Comparison of ENCODE assay signal across 17 cellular contexts in genomic region chr7:95996174-95996573, GRCh38.
"Had no signal": no experiment of that assay in that cellular context is flagged by ENCODE, and none has a peak within 500 bp of the region (broad histone marks: within the 10 kb centered on the region; RNA-seq: fewer than 3 reads in every experiment).

No MANE protein-coding gene starts in this region.

- H3K9me3 Mint-ChIP-seq: activated naive CD8-positive, alpha-beta T cell treated with anti-CD3 and anti-CD28 coated beads, Interleukin-2, amount 50 U/mL, for 24 hours; activated T-helper 17 cell treated with anti-CD3 and anti-CD28 coated beads, Interleukin-2, amount 50 U/mL, for 72 hours; dendritic cell treated with granulocyte-macrophage colony-stimulating factor and Interleukin-4, amounts not matched to agents 40 ng/mL and 50 ng/mL, for 4 days; stimulated activated naive CD8-positive, alpha-beta T cell treated with anti-CD3 and anti-CD28 coated beads, Interleukin-15, Interleukin-2, amounts not matched to agents 100 ng/mL and 50 ng/mL, for 24 hours had no signal

- H3K36me3 ChIP-seq: breast epithelium, prostate gland, upper lobe of left lung had no signal

- ATAC-seq: activated naive CD8-positive, alpha-beta T cell treated with anti-CD3 and anti-CD28 coated beads, Interleukin-2, amount 50 U/mL, for 24 hours; activated T-helper 17 cell treated with anti-CD3 and anti-CD28 coated beads, Interleukin-2, amount 50 U/mL, for 72 hours; effector memory CD8-positive, alpha-beta T cell; right cardiac atrium had no signal

- H3K27ac Mint-ChIP-seq: activated naive CD8-positive, alpha-beta T cell treated with anti-CD3 and anti-CD28 coated beads, Interleukin-2, amount 50 U/mL, for 24 hours; activated T-helper 17 cell treated with anti-CD3 and anti-CD28 coated beads, Interleukin-2, amount 50 U/mL, for 72 hours; dendritic cell treated with granulocyte-macrophage colony-stimulating factor and Interleukin-4, amounts not matched to agents 40 ng/mL and 50 ng/mL, for 4 days; effector memory CD8-positive, alpha-beta T cell; stimulated activated naive CD8-positive, alpha-beta T cell treated with anti-CD3 and anti-CD28 coated beads, Interleukin-15, Interleukin-2, amounts not matched to agents 100 ng/mL and 50 ng/mL, for 24 hours had no signal

- H3K27ac ChIP-seq: ascending aorta, prostate gland, upper lobe of left lung had no signal

- H3K9me3 ChIP-seq: ascending aorta, breast epithelium, prostate gland, upper lobe of left lung had no signal

- H3K4me2 ChIP-seq: smooth muscle cell had no signal

- H3K4me1 Mint-ChIP-seq: activated naive CD8-positive, alpha-beta T cell treated with anti-CD3 and anti-CD28 coated beads, Interleukin-2, amount 50 U/mL, for 24 hours; activated T-helper 17 cell treated with anti-CD3 and anti-CD28 coated beads, Interleukin-2, amount 50 U/mL, for 72 hours had no signal

- H3K4me1 ChIP-seq: ascending aorta, breast epithelium, prostate gland, upper lobe of left lung had no signal

- H3K27me3 ChIP-seq: ascending aorta, breast epithelium, upper lobe of left lung had no signal

- H3K4me3 Mint-ChIP-seq: activated naive CD8-positive, alpha-beta T cell treated with anti-CD3 and anti-CD28 coated beads, Interleukin-2, amount 50 U/mL, for 24 hours; activated T-helper 17 cell treated with anti-CD3 and anti-CD28 coated beads, Interleukin-2, amount 50 U/mL, for 72 hours; dendritic cell treated with granulocyte-macrophage colony-stimulating factor and Interleukin-4, amounts not matched to agents 40 ng/mL and 50 ng/mL, for 4 days; effector memory CD8-positive, alpha-beta T cell; stimulated activated naive CD8-positive, alpha-beta T cell treated with anti-CD3 and anti-CD28 coated beads, Interleukin-15, Interleukin-2, amounts not matched to agents 100 ng/mL and 50 ng/mL, for 24 hours had no signal

- DNase-seq: activated CD4-positive, CD25-positive, alpha-beta regulatory T cell treated with anti-CD3 and anti-CD28 coated beads, Interleukin-2, amount 50 U/mL, for 72 hours; activated naive CD4-positive, alpha-beta T cell treated with Interleukin-2 at 50 U/mL for 16 hours; activated naive CD8-positive, alpha-beta T cell treated with anti-CD3 and anti-CD28 coated beads, Interleukin-2, amount 50 U/mL, for 24 hours; cerebellar nuclear complex; effector memory CD8-positive, alpha-beta T cell; foreskin melanocyte; head of caudate nucleus; mesenchymal stem cell; right cardiac atrium; upper lobe of left lung had no signal

- H3K27me3 Mint-ChIP-seq: activated naive CD8-positive, alpha-beta T cell treated with anti-CD3 and anti-CD28 coated beads, Interleukin-2, amount 50 U/mL, for 24 hours; dendritic cell treated with granulocyte-macrophage colony-stimulating factor and Interleukin-4, amounts not matched to agents 40 ng/mL and 50 ng/mL, for 4 days had no signal

- H3K4me3 ChIP-seq: ascending aorta, breast epithelium, prostate gland, smooth muscle cell, upper lobe of left lung had no signal
